In genomic region chr12:6341439-6342139, GRCh38 we compare ENCODE assay signal across 8 cellular contexts. TPM values are rescaled to one million over a fixed set of nuclear protein-coding genes. Genes with fewer than 3 reads are reported as not detected.
DNase-seq lines count a peak whose midpoint lies in the region; ATAC-seq and TF ChIP-seq lines count a peak whose summit lies in the region.

Gene TNFRSF1A (minus strand): TSS chr12:6342076. CDS start chr12:6341814, 262 bp downstream.

- in situ Hi-C loops in Panc1 (cut with HindIII; ENCODE audit: low pct_unique_long_range_greater_than_20kb, low sequenced_read_pairs) = no loop called here

- peaks cover 53% of the 10 kb centered on the region for H3K79me2 ChIP-seq in parathyroid adenoma

- peak; percentile 79 for ATAC-seq in Panc1
- peak; percentile 76 to 87 (median 83) for ATAC-seq in heart right ventricle
- no peak for ATAC-seq in GM19035 (IDR thresholded peaks at IDR 0.05; ENCODE audit: unreplicated experiment)

- BruUV-seq in Panc1 (replicated peaks; lab: Mats Ljungman, UMichigan) = TSS peak; percentile 85

- H3K36me3 ChIP-seq in Panc1 (ENCODE audit: control insufficient read depth, insufficient read depth, low read length) = peaks cover 3% of the 10 kb centered on the region; the same call in 1 of the 2 replicates
- H3K36me3 ChIP-seq in heart right ventricle = peaks cover 0 to 25% (median 0%) of the 10 kb centered on the region in 9 donors
- H3K36me3 ChIP-seq in parathyroid adenoma (ENCODE audit: control insufficient read depth, insufficient read depth, low read length) = no peaks in the 10 kb centered on the region

- peak within 1 kb of the TSS; percentile 99 for H3K27ac ChIP-seq in Panc1 (ENCODE audit: low read length)
- H3K27ac ChIP-seq in adipose tissue (ENCODE audit: low read depth, low read length) = peak within 1 kb of the TSS; percentile 98
- H3K27ac ChIP-seq in heart right ventricle = peak within 1 kb of the TSS; percentile 91 to 100 (median 98)
- H3K27ac ChIP-seq in parathyroid adenoma = peak within 1 kb of the TSS; percentile 100

- intact Hi-C loops in Panc1 (cut with micrococcal nuclease; ENCODE audit: unreplicated experiment) (no loop called here), heart right ventricle (cut with DNase I) (loop anchor here in 3 of 10 donors (1.0 to 5.0 kb wide), 3 partner anchors 22 to 196 kb away; no protein-coding TSS in a partner anchor)

- H3K9me3 ChIP-seq in Panc1 (ENCODE audit: control insufficient read depth, insufficient read depth, low read depth, low read length) (no peaks in the 10 kb centered on the region), heart right ventricle (no peaks in the 10 kb centered on the region), parathyroid adenoma (ENCODE audit: control insufficient read depth, low read length) (no peaks in the 10 kb centered on the region)

- no peak for TF ChIP-seq CTCF in Panc1 (IDR thresholded peaks at IDR 0.05)
- TF ChIP-seq CTCF in heart right ventricle (IDR thresholded peaks at IDR 0.05) = no peak
- no peak for TF ChIP-seq CTCF in parathyroid adenoma (IDR thresholded peaks at IDR 0.05)

- no peaks in the 10 kb centered on the region for H3K27me3 ChIP-seq in Panc1 (ENCODE audit: control insufficient read depth, insufficient read depth, low read length)
- no peaks in the 10 kb centered on the region for H3K27me3 ChIP-seq in heart right ventricle
- no peaks in the 10 kb centered on the region for H3K27me3 ChIP-seq in parathyroid adenoma (ENCODE audit: control insufficient read depth, insufficient read depth, low read length)

- H3K4me3 ChIP-seq in Panc1 (ENCODE audit: low read depth in 2 of 2, low read length in 2 of 2) = peak within 1 kb of the TSS; percentile 71 to 94
- peak within 1 kb of the TSS; percentile 68 to 99 (median 92) for H3K4me3 ChIP-seq in heart right ventricle
- peak within 1 kb of the TSS; percentile 89 for H3K4me3 ChIP-seq in parathyroid adenoma (ENCODE audit: low read depth, low read length)

- 0% methylated on average over 21 of the region's 21 CpGs for WGBS in adipose tissue, 3 donors
- 1 to 2% methylated on average over 21 of the region's 21 CpGs for WGBS in heart right ventricle, 2 donors

- H2AFZ ChIP-seq in parathyroid adenoma = peak within 1 kb of the TSS; percentile 92

- peak within 1 kb of the TSS; percentile 100 for H3K9ac ChIP-seq in parathyroid adenoma

- H3K4me2 ChIP-seq in parathyroid adenoma (ENCODE audit: low read length) = peak within 1 kb of the TSS; percentile 99

- H3K4me1 ChIP-seq in Panc1 (ENCODE audit: control insufficient read depth, insufficient read depth, low read length) (peaks cover 45% of the 10 kb centered on the region), heart right ventricle (peaks cover 30 to 82% (median 70%) of the 10 kb centered on the region in 9 donors), parathyroid adenoma (peaks cover 50% of the 10 kb centered on the region)

- CTCF ChIA-PET in Panc1 (lab: Charles Lee) = no interaction called here

- peak; percentile 42 for DNase-seq in stimulated activated CD4-positive, alpha-beta T cell treated with anti-CD3 and anti-CD28 coated beads, Interleukin-12 subunit alpha, Interleukin-12 subunit beta, amount 100 ng/mL, for 4 hours
- DNase-seq in stimulated activated CD4-positive, alpha-beta T cell treated with anti-CD3 and anti-CD28 coated beads, Interleukin-1b, Interleukin-23, amount 100 ng/mL, for 48 hours = no peak
- DNase-seq in Panc1 (ENCODE audit: low read depth, low spot score) = no peak
- peak; percentile 62 to 86 for DNase-seq in heart right ventricle
- DNase-seq in NCI-H1436 treated with DMSO at 0.1 percent for 48 hours (lab: John Stamatoyannopoulos, UW) = no peak

- POLR2A ChIA-PET in Panc1 (lab: Charles Lee) = no interaction called here

RNA-seq across cellular contexts. Expression of gene TNFRSF1A, which starts in this region (rescaled TPM):
- total RNA-seq in Panc1 (2021; ENCODE audit: unreplicated experiment) (108 TPM), heart right ventricle (100 to 1,000 TPM in 1 of 10 donors, 10 to 100 TPM in 9; 29.4 to 100 (median 39.2) TPM)
- 115 TPM for polyA plus RNA-seq in Panc1 (2012; ENCODE audit: insufficient read length)
- polyA plus RNA-seq in adipose tissue (100 to 1,000 TPM in 1 of 3 donors, 10 to 100 TPM in 2; 46.8 to 238 (median 68.9) TPM), heart right ventricle (10 to 100 TPM; 34.4 to 75.7 TPM)

Comparison
In these comparisons a context has a peak if more than half of its experiments do, and no peak if none do; other contexts are left out.
1. DNase-seq: peak in stimulated activated CD4-positive, alpha-beta T cell treated with anti-CD3 and anti-CD28 coated beads, Interleukin-12 subunit alpha, Interleukin-12 subunit beta, amount 100 ng/mL, for 4 hours (single experiment) and heart right ventricle (2 of 2); none in stimulated activated CD4-positive, alpha-beta T cell treated with anti-CD3 and anti-CD28 coated beads, Interleukin-1b, Interleukin-23, amount 100 ng/mL, for 48 hours (single experiment), Panc1 (single experiment) and NCI-H1436 treated with DMSO at 0.1 percent for 48 hours (single experiment).
2. Peak in every context shown above with its lines, with median percentiles within 50 percentile points of each other: H3K27ac ChIP-seq and H3K4me3 ChIP-seq.